Comparison of ENCODE assay signal across 8 cellular contexts in genomic region chr5:21810737-21811316, GRCh38.
DNase-seq lines count a peak whose midpoint lies in the region; ATAC-seq and TF ChIP-seq lines count a peak whose summit lies in the region.

No MANE protein-coding gene starts in this region.

- ATAC-seq in GM18867 (IDR thresholded peaks at IDR 0.05; ENCODE audit: unreplicated experiment): no peak

- no peaks in the 10 kb centered on the region for H3F3A ChIP-seq in Loucy (ENCODE audit: low read depth)

- no peaks in the 10 kb centered on the region for H3K4me1 ChIP-seq in Loucy (ENCODE audit: insufficient read depth, low read length, poor library complexity, severe bottlenecking)

- no peaks in the 10 kb centered on the region for H3K36me3 Mint-ChIP-seq in nephron (ENCODE audit: low read depth)

- DNase-seq in GM03348 (ENCODE audit: low spot score) (peak; percentile 7), astrocyte of the hippocampus (ENCODE audit: low read depth, low spot score) (peak; percentile 9), NCI-H226 (no peak), EL (no peak), cardiac septum (ENCODE audit: low spot score) (no peak)

- no peak overlapping the region for H3K27ac Mint-ChIP-seq in nephron

- H3K4me2 ChIP-seq in Loucy (ENCODE audit: low read depth, low read length, poor library complexity, severe bottlenecking): no peak overlapping the region

- TF ChIP-seq CTCF in Loucy (conservative IDR thresholded peaks at IDR 0.05; ENCODE audit: low read length) (peak; percentile 63), nephron (IDR thresholded peaks at IDR 0.05; ENCODE audit: unreplicated experiment in 3 of 3) (peak; percentile 46 to 72 (median 62))

- H3K27me3 ChIP-seq in Loucy (ENCODE audit: insufficient read depth, low read length, poor library complexity, severe bottlenecking): no peaks in the 10 kb centered on the region

- intact Hi-C loops in cardiac septum (cut with DNase I): no loop called here

- no peaks in the 10 kb centered on the region for H3K9me2 ChIP-seq in Loucy (replicated peaks; ENCODE audit: low read depth, low read length)

- H2AFZ ChIP-seq in Loucy (ENCODE audit: low read length): no peak overlapping the region

- no peaks in the 10 kb centered on the region for H3K9me3 Mint-ChIP-seq in nephron

- H4K20me1 ChIP-seq in Loucy (ENCODE audit: insufficient read depth, low read length, poor library complexity, severe bottlenecking): no peaks in the 10 kb centered on the region

- no peaks in the 10 kb centered on the region for H3K36me3 ChIP-seq in Loucy (ENCODE audit: insufficient read depth, low read length)

- H3K79me2 ChIP-seq in Loucy (ENCODE audit: insufficient read depth, low read length): no peaks in the 10 kb centered on the region

- no peak overlapping the region for H3K4me3 ChIP-seq in Loucy (ENCODE audit: low read length, poor library complexity, severe bottlenecking)

- H3K9ac ChIP-seq in Loucy (ENCODE audit: low read depth, low read length, poor library complexity, severe bottlenecking): no peak overlapping the region

- no peaks in the 10 kb centered on the region for H3K27me3 Mint-ChIP-seq in nephron (ENCODE audit: low read depth)

- H3K9me3 ChIP-seq in Loucy (ENCODE audit: insufficient read depth, low read depth, low read length): no peaks in the 10 kb centered on the region

- H3K4me1 Mint-ChIP-seq in nephron: no peaks in the 10 kb centered on the region

- H3K4me3 Mint-ChIP-seq in nephron: no peak overlapping the region

Comparison
In these comparisons a context has a peak if more than half of its experiments do, and no peak if none do; other contexts are left out.
1. DNase-seq: peak in GM03348 (single experiment) and astrocyte of the hippocampus (single experiment); none in NCI-H226 (single experiment), EL (single experiment) and cardiac septum (single experiment).